ENCODE assay signal across 8 cellular contexts in genomic region chr1:231421616-231421970, GRCh38. TPM values are rescaled to one million over a fixed set of nuclear protein-coding genes. Genes with fewer than 3 reads are reported as not detected.
DNase-seq lines count a peak whose midpoint lies in the region; ATAC-seq and TF ChIP-seq lines count a peak whose summit lies in the region.

No MANE protein-coding gene starts in this region.

- H3K27me3 ChIP-seq in Caco-2 (replicated peaks; ENCODE audit: control insufficient read depth, insufficient read depth, low read length) (no peaks in the 10 kb centered on the region), duodenal mucosa (ENCODE audit: control insufficient read depth in 1 of 2, insufficient read depth in 2 of 2, low read length in 2 of 2) (no peaks in the 10 kb centered on the region), subcutaneous abdominal adipose tissue (ENCODE audit: control insufficient read depth in 5 of 5, insufficient read depth in 4 of 5, low read length in 5 of 5) (no peaks in the 10 kb centered on the region)

- DNase-seq in Caco-2 (peak; percentile 38 to 65), memory B cell (ENCODE audit: low spot score in 2 of 2) (no peak), GDM1 (lab: John Stamatoyannopoulos, UW) (no peak)
- peak; percentile 57 for DNase-seq in T-helper 2 cell treated with Interferon-gamma antibody and Interleukin-4, amounts not matched to agents 5 μg/mL and 100 μg/mL, for 36 hours (ENCODE audit: low spot score)

- peaks cover 21% of the 10 kb centered on the region for H3K4me1 Mint-ChIP-seq in Caco-2 (ENCODE audit: low read depth, unreplicated experiment)
- peaks cover 45% of the 10 kb centered on the region for H3K4me1 Mint-ChIP-seq in T-helper 2 cell treated with Interferon-gamma antibody and Interleukin-4, amounts not matched to agents 5 μg/mL and 100 μg/mL, for 36 hours (ENCODE audit: low read depth)
- H3K4me1 Mint-ChIP-seq in memory B cell, result peaks cover 28% of the 10 kb centered on the region

- H3K9me3 Mint-ChIP-seq in Caco-2 (ENCODE audit: unreplicated experiment) (no peaks in the 10 kb centered on the region), memory B cell (no peaks in the 10 kb centered on the region)
- H3K9me3 Mint-ChIP-seq in T-helper 2 cell treated with Interferon-gamma antibody and Interleukin-4, amounts not matched to agents 5 μg/mL and 100 μg/mL, for 36 hours, result no peaks in the 10 kb centered on the region

- intact Hi-C loops in Caco-2 (cut with micrococcal nuclease; ENCODE audit: unreplicated experiment), result loop anchor here (5.0 kb wide), 1 partner anchor 64 kb away; no protein-coding TSS in a partner anchor

- H3K27ac ChIP-seq in duodenal mucosa (ENCODE audit: low read depth, low read length) (peak overlapping the region; percentile 98), subcutaneous abdominal adipose tissue (ENCODE audit: low read depth, low read length) (peak overlapping the region; percentile 79)

- H3K9me3 ChIP-seq in Caco-2, result no peaks in the 10 kb centered on the region
- no peaks in the 10 kb centered on the region for H3K9me3 ChIP-seq in duodenal mucosa (ENCODE audit: control insufficient read depth in 1 of 2, low read length in 2 of 2)
- no peaks in the 10 kb centered on the region for H3K9me3 ChIP-seq in subcutaneous abdominal adipose tissue (ENCODE audit: control insufficient read depth in 5 of 5, low read length in 5 of 5)

- H3K27ac Mint-ChIP-seq in Caco-2 (ENCODE audit: unreplicated experiment) (no peak overlapping the region), memory B cell (no peak overlapping the region)
- peak overlapping the region; percentile 66 for H3K27ac Mint-ChIP-seq in T-helper 2 cell treated with Interferon-gamma antibody and Interleukin-4, amounts not matched to agents 5 μg/mL and 100 μg/mL, for 36 hours

- H3K4me1 ChIP-seq in Caco-2 (peaks cover 31% of the 10 kb centered on the region), duodenal mucosa (ENCODE audit: control insufficient read depth in 1 of 2, insufficient read depth in 2 of 2, low read length in 2 of 2) (peaks cover 28 to 32% of the 10 kb centered on the region in 2 donors), subcutaneous abdominal adipose tissue (ENCODE audit: control insufficient read depth in 5 of 5, insufficient read depth in 5 of 5, low read length in 5 of 5) (peaks cover 9 to 55% (median 52%) of the 10 kb centered on the region in 5 donors)

- no TSS peak for BruUV-seq in Caco-2 (replicated peaks; lab: Mats Ljungman, UMichigan)

- TF ChIP-seq CTCF in Caco-2 (IDR thresholded peaks at IDR 0.05; ENCODE audit: insufficient read depth in 1 of 2, low read depth in 1 of 2, low read length in 1 of 2, severe bottlenecking in 1 of 2, unreplicated experiment in 1 of 2), result no peak

- H3K27me3 Mint-ChIP-seq in Caco-2 (ENCODE audit: insufficient read depth, unreplicated experiment) (no peaks in the 10 kb centered on the region), memory B cell (no peaks in the 10 kb centered on the region)
- H3K27me3 Mint-ChIP-seq in T-helper 2 cell treated with Interferon-gamma antibody and Interleukin-4, amounts not matched to agents 5 μg/mL and 100 μg/mL, for 36 hours (ENCODE audit: low read depth), result peaks cover 29% of the 10 kb centered on the region

- H3K4me3 ChIP-seq in Caco-2 (ENCODE audit: low read depth, low read length) (peak overlapping the region; percentile 51), duodenal mucosa (ENCODE audit: low read depth in 1 of 2, low read length in 2 of 2) (peak overlapping the region; percentile 80 to 83), subcutaneous abdominal adipose tissue (ENCODE audit: low read depth in 1 of 5, low read length in 5 of 5) (peak overlapping the region in 4 of 5 donors; percentile 76 to 98 (median 88))

- CTCF ChIA-PET in Caco-2 (lab: Charles Lee), result no interaction called here

- H3K9ac ChIP-seq in duodenal mucosa (ENCODE audit: low read depth in 1 of 2, low read length in 2 of 2), result peak overlapping the region; percentile 72 to 76
- peak overlapping the region in 3 of 5 donors; percentile 58 to 82 (median 73) for H3K9ac ChIP-seq in subcutaneous abdominal adipose tissue (ENCODE audit: low read length in 5 of 5)

- H3K4me3 Mint-ChIP-seq in Caco-2 (ENCODE audit: unreplicated experiment) (peak overlapping the region; percentile 78), memory B cell (peak overlapping the region; percentile 82)
- peak overlapping the region; percentile 72 for H3K4me3 Mint-ChIP-seq in T-helper 2 cell treated with Interferon-gamma antibody and Interleukin-4, amounts not matched to agents 5 μg/mL and 100 μg/mL, for 36 hours

- no peaks in the 10 kb centered on the region for H3K36me3 Mint-ChIP-seq in Caco-2 (ENCODE audit: insufficient read depth, unreplicated experiment)
- peaks cover 27% of the 10 kb centered on the region for H3K36me3 Mint-ChIP-seq in T-helper 2 cell treated with Interferon-gamma antibody and Interleukin-4, amounts not matched to agents 5 μg/mL and 100 μg/mL, for 36 hours (ENCODE audit: low read depth)
- H3K36me3 Mint-ChIP-seq in memory B cell, result peaks cover 2% of the 10 kb centered on the region

- H3K36me3 ChIP-seq in Caco-2 (ENCODE audit: control insufficient read depth, insufficient read depth, low read length) (no peaks in the 10 kb centered on the region), duodenal mucosa (ENCODE audit: control insufficient read depth in 1 of 2, insufficient read depth in 2 of 2, low read length in 2 of 2) (no peaks in the 10 kb centered on the region), subcutaneous abdominal adipose tissue (ENCODE audit: control insufficient read depth in 5 of 5, insufficient read depth in 5 of 5, low read length in 5 of 5) (no peaks in the 10 kb centered on the region)

- POLR2A ChIA-PET in Caco-2 (lab: Charles Lee), result interaction anchor here (0.6 to 1.4 kb wide), 3 partner anchors 14 to 84 kb away, joined by 3 to 6 read pairs (median 4); partner anchors contain the start of gene EXOC8

- ATAC-seq in GM19328 (IDR thresholded peaks at IDR 0.05; ENCODE audit: unreplicated experiment), result peak; percentile 23
- peak; percentile 39 for ATAC-seq in HG03432 (IDR thresholded peaks at IDR 0.05; ENCODE audit: unreplicated experiment)
- ATAC-seq in memory B cell (ENCODE audit: low read depth), result peak; percentile 26

RNA-seq across cellular contexts. Expression of gene EGLN1, which starts 0.5 kb away (rescaled TPM):
- total RNA-seq in Caco-2 (2022), result 26.7 and 31.1 TPM in 2 replicates

Comparison
In these comparisons a context has a peak if more than half of its experiments do, and no peak if none do; other contexts are left out.
1. DNase-seq: peak in Caco-2 (2 of 2) and T-helper 2 cell treated with Interferon-gamma antibody and Interleukin-4, amounts not matched to agents 5 μg/mL and 100 μg/mL, for 36 hours (single experiment); none in memory B cell (0 of 2) and GDM1 (single experiment).
2. Peak in every context shown above with its lines, with median percentiles within 50 percentile points of each other: H3K4me3 ChIP-seq, H3K4me3 Mint-ChIP-seq and ATAC-seq.